ENCODE assay signal across 21 cellular contexts in genomic region chr9:135139366-135139965, GRCh38. TPM values are rescaled to one million over a fixed set of nuclear protein-coding genes. Genes with fewer than 3 reads are reported as not detected.
A peak's percentile ranks its signal among the peaks of the same experiment; 100 is the strongest.
DNase-seq lines count a peak whose midpoint lies in the region; ATAC-seq and TF ChIP-seq lines count a peak whose summit lies in the region.
"Had no signal": no experiment of that assay in that cellular context is flagged by ENCODE, and none has a peak within 500 bp of the region (broad histone marks: within the 10 kb centered on the region; RNA-seq: fewer than 3 reads in every experiment).

No MANE protein-coding gene starts in this region.

- POLR2A ChIA-PET in WTC11 (lab: Charles Lee): no interaction called here

- no peak for TF ChIP-seq CTCF in WTC11 (IDR thresholded peaks at IDR 0.05)

- H3K27me3 Mint-ChIP-seq in WTC11 (ENCODE audit: low read depth): no peaks in the 10 kb centered on the region

- H3K9me3 Mint-ChIP-seq in WTC11: peaks cover 18% of the 10 kb centered on the region
- H3K9me3 Mint-ChIP-seq: activated naive CD4-positive, alpha-beta T cell treated with anti-CD3 and anti-CD28 coated beads, Interleukin-2, amount 50 U/mL, for 24 hours had no signal

- peaks cover 11% of the 10 kb centered on the region for H3K4me1 Mint-ChIP-seq in WTC11
- H3K4me1 Mint-ChIP-seq: activated naive CD4-positive, alpha-beta T cell treated with anti-CD3 and anti-CD28 coated beads, Interleukin-2, amount 50 U/mL, for 24 hours; stimulated activated naive B cell treated with anti-CD40 and anti-IgM and Interleukin-4, amounts not matched to agents 10 μg/mL and 1 μg/mL and 100 μg/mL, for 72 hours had no signal

- peak; percentile 31 for DNase-seq in NCI-H82 (lab: John Stamatoyannopoulos, UW)
- no peak for DNase-seq in NCI-H82 treated with DMSO at 0.1 percent for 48 hours (lab: John Stamatoyannopoulos, UW; ENCODE audit: unreplicated experiment)
- DNase-seq in WTC11 (ENCODE audit: low spot score): no peak
- peak; percentile 46 for DNase-seq in iPS-NIHi7 (ENCODE audit: extremely low spot score)
- DNase-seq in glomerular visceral epithelial cell (ENCODE audit: extremely low spot score): no peak
- DNase-seq: activated CD4-positive, alpha-beta T cell treated with anti-CD3 and anti-CD28 coated beads for 4 hours; aorta; COR-L47; GOT3; left ventricle myocardium superior; NCI-H774; PC-3; SHP77; stimulated activated CD4-positive, alpha-beta T cell treated with anti-CD3 and anti-CD28 coated beads, Interleukin-1b, Interleukin-23, amount 100 ng/mL, for 48 hours; stimulated activated naive B cell treated with anti-CD40 and anti-IgM and Interleukin-4, amounts not matched to agents 10 μg/mL and 1 μg/mL and 100 μg/mL, for 72 hours had no signal

- ATAC-seq in WTC11 (peak; percentile 65), HG03139 (IDR thresholded peaks at IDR 0.05; ENCODE audit: unreplicated experiment) (no peak), HG03025 (IDR thresholded peaks at IDR 0.05; ENCODE audit: low FRiP score, unreplicated experiment) (no peak), GM21528 (IDR thresholded peaks at IDR 0.05; ENCODE audit: low FRiP score, unreplicated experiment) (no peak)
- ATAC-seq: heart left ventricle, left ventricle myocardium superior, PC-3 had no signal

- CTCF ChIA-PET in WTC11 (lab: Charles Lee): no interaction called here

- peaks cover 3% of the 10 kb centered on the region; the same call in 1 of the 2 replicates for H3K36me3 Mint-ChIP-seq in WTC11
- H3K36me3 Mint-ChIP-seq: activated naive CD4-positive, alpha-beta T cell treated with anti-CD3 and anti-CD28 coated beads, Interleukin-2, amount 50 U/mL, for 24 hours; stimulated activated naive B cell treated with anti-CD40 and anti-IgM and Interleukin-4, amounts not matched to agents 10 μg/mL and 1 μg/mL and 100 μg/mL, for 72 hours had no signal

- H3K27ac Mint-ChIP-seq in WTC11: no peak overlapping the region
- H3K27ac Mint-ChIP-seq: activated naive CD4-positive, alpha-beta T cell treated with anti-CD3 and anti-CD28 coated beads, Interleukin-2, amount 50 U/mL, for 24 hours; progenitor cell of endocrine pancreas; stimulated activated naive B cell treated with anti-CD40 and anti-IgM and Interleukin-4, amounts not matched to agents 10 μg/mL and 1 μg/mL and 100 μg/mL, for 72 hours had no signal

- no peak overlapping the region for H3K4me3 Mint-ChIP-seq in WTC11
- H3K4me3 Mint-ChIP-seq: activated naive CD4-positive, alpha-beta T cell treated with anti-CD3 and anti-CD28 coated beads, Interleukin-2, amount 50 U/mL, for 24 hours; stimulated activated naive B cell treated with anti-CD40 and anti-IgM and Interleukin-4, amounts not matched to agents 10 μg/mL and 1 μg/mL and 100 μg/mL, for 72 hours had no signal

TF ChIP-seq in WTC11, 78 proteins besides CTCF, POLR2A, EP300 and RAD21:
- no peak for TF ChIP-seq TEAD4 (CRISPR knock-in tag; IDR thresholded peaks at IDR 0.05)
- TF ChIP-seq USF2 (CRISPR knock-in tag; IDR thresholded peaks at IDR 0.05): peak; percentile 93
- peak; percentile 37; the same call in 1 of the 2 replicates for TF ChIP-seq NFYB (CRISPR knock-in tag; conservative IDR thresholded peaks at IDR 0.05; ENCODE audit: low read depth)
- peak; percentile 88 for TF ChIP-seq USF1 (CRISPR knock-in tag; IDR thresholded peaks at IDR 0.05)

RNA-seq across cellular contexts. Expression of gene OLFM1, which starts 52.0 kb away (rescaled TPM):
- 31.8 to 37.6 TPM (median 31.9 TPM) in 3 replicates for total RNA-seq in WTC11 (2021)

Comparison
In these comparisons a context has a peak if more than half of its experiments do, and no peak if none do; other contexts are left out.
1. DNase-seq: peak in NCI-H82 (single experiment) and iPS-NIHi7 (single experiment); none in NCI-H82 treated with DMSO at 0.1 percent for 48 hours (single experiment), WTC11 (single experiment) and glomerular visceral epithelial cell (single experiment).